ENCODE assay signal across 11 cellular contexts in genomic region chr19:47188507-47189033, GRCh38. TPM values are rescaled to one million over a fixed set of nuclear protein-coding genes. Genes with fewer than 3 reads are reported as not detected.
DNase-seq lines count a peak whose midpoint lies in the region; ATAC-seq, FAIRE-seq and TF ChIP-seq lines count a peak whose summit lies in the region.
"Had no signal": no experiment of that assay in that cellular context is flagged by ENCODE, and none has a peak within 500 bp of the region (broad histone marks: within the 10 kb centered on the region; RNA-seq: fewer than 3 reads in every experiment).

No MANE protein-coding gene starts in this region.

- no TSS peak for BruUV-seq in IMR-90 (replicated peaks; lab: Mats Ljungman, UMichigan)

- H4K91ac ChIP-seq in IMR-90 (ENCODE audit: insufficient read depth, low read depth, low read length), result no peak overlapping the region

- peaks cover 19 to 82% of the 10 kb centered on the region in 2 experiments for H3K79me1 ChIP-seq in IMR-90 (ENCODE audit: low read depth in 1 of 2, low read length in 2 of 2)

- dilution Hi-C loops in IMR-90 (cut with HindIII; ENCODE audit: low sequenced_read_pairs, unreplicated experiment), result no loop called here

- 100% methylated on average over 1 of the region's 5 CpGs; no CpG with 5 or more reads in 1 of the 2 experiments for whole genome bisulfite sequencing in IMR-90 (ENCODE audit: extremely low coverage in 2 of 2, insufficient read length in 1 of 2), 2 experiments

- H2BK15ac ChIP-seq in IMR-90 (ENCODE audit: low read depth, low read length), result no peak overlapping the region

- no peak overlapping the region for H3K14ac ChIP-seq in IMR-90 (replicated peaks; ENCODE audit: low read depth, low read length)

- peak; percentile 28 for FAIRE-seq in bronchial epithelial cell (lab: Jason Lieb, UNC)
- FAIRE-seq: GM12891 had no signal

- H3K27ac Mint-ChIP-seq in natural killer cell, result peak overlapping the region in 1 of 2 donors; percentile 31

- POLR2A ChIA-PET in IMR-90 (lab: Charles Lee; ENCODE audit: unreplicated experiment), result no interaction called here

- H3K36me3 Mint-ChIP-seq in natural killer cell, result no peaks in the 10 kb centered on the region

- H3K27ac ChIP-seq in C4-2B (peak overlapping the region; percentile 65), IMR-90 (ENCODE audit: insufficient read depth, low read length) (no peak overlapping the region), osteoblast (ENCODE audit: low read depth, low read length) (peak overlapping the region; percentile 17)

- H2BK20ac ChIP-seq in IMR-90 (ENCODE audit: low read depth, low read length), result no peak overlapping the region

- no peak overlapping the region for H3K18ac ChIP-seq in IMR-90 (ENCODE audit: low read depth, low read length)

- no peak overlapping the region for H4K8ac ChIP-seq in IMR-90 (ENCODE audit: low read depth in 2 of 2, low read length in 2 of 2)

- no peaks in the 10 kb centered on the region for H3K9me3 ChIP-seq in IMR-90 (ENCODE audit: control insufficient read depth, insufficient read depth, low read length)
- no peaks in the 10 kb centered on the region for H3K9me3 ChIP-seq in osteoblast (ENCODE audit: low read depth, low read length)

- H3K4me3 ChIP-seq in IMR-90 (ENCODE audit: insufficient read depth, low read depth, low read length) (no peak overlapping the region), bronchial epithelial cell (ENCODE audit: low read depth, low read length) (no peak overlapping the region), osteoblast (ENCODE audit: insufficient read depth, low read length) (no peak overlapping the region)

- in situ Hi-C loops in IMR-90 (cut with MboI; ENCODE audit: low sequenced_read_pairs), result no loop called here

- H3K4me2 ChIP-seq in IMR-90 (ENCODE audit: low read depth, low read length), result no peak overlapping the region
- H3K4me2 ChIP-seq in osteoblast (ENCODE audit: insufficient read depth, low read length), result no peak overlapping the region

- H3K27me3 Mint-ChIP-seq in natural killer cell (ENCODE audit: low read depth in 2 of 2), result no peaks in the 10 kb centered on the region

- H3K56ac ChIP-seq in IMR-90 (ENCODE audit: extremely low read depth, insufficient read depth, low read length), result no peak overlapping the region

- CTCF ChIA-PET in IMR-90 (lab: Yijun Ruan, JAX), result no interaction called here

- TF ChIP-seq POLR2A in IMR-90 (IDR thresholded peaks at IDR 0.05; ENCODE audit: low read depth, low read length), result no peak

- no peak overlapping the region for H2BK5ac ChIP-seq in IMR-90 (ENCODE audit: low read depth, low read length, poor library complexity, severe bottlenecking)

- H2AK5ac ChIP-seq in IMR-90 (ENCODE audit: low read depth, low read length), result no peak overlapping the region; the same call in 1 of the 2 replicates

- TF ChIP-seq RAD21 in IMR-90 (IDR thresholded peaks at IDR 0.05; ENCODE audit: low read length), result no peak

- no peak overlapping the region for H3K4me3 Mint-ChIP-seq in natural killer cell

- intact Hi-C loops in IMR-90 (cut with micrococcal nuclease) (no loop called here), natural killer cell (cut with micrococcal nuclease) (no loop called here)

- no peak for TF ChIP-seq CTCF in C4-2B (conservative IDR thresholded peaks at IDR 0.05)
- no peak for TF ChIP-seq CTCF in IMR-90 (conservative IDR thresholded peaks at IDR 0.05; ENCODE audit: low read depth, low read length)
- TF ChIP-seq CTCF in bronchial epithelial cell (IDR thresholded peaks at IDR 0.05; ENCODE audit: insufficient read depth, low read length, severe bottlenecking), result no peak
- TF ChIP-seq CTCF in osteoblast (IDR thresholded peaks at IDR 0.05; ENCODE audit: extremely low read depth, low read depth, low read length), result no peak
- no peak for TF ChIP-seq CTCF in natural killer cell (IDR thresholded peaks at IDR 0.05)

- peak overlapping the region; percentile 12 for H2AK9ac ChIP-seq in IMR-90 (replicated peaks; ENCODE audit: low read depth, low read length, poor library complexity)

- H3K23ac ChIP-seq in IMR-90 (ENCODE audit: low read depth, low read length), result peak overlapping the region; percentile 23; the same call in 1 of the 2 replicates

- ATAC-seq in IMR-90 (ENCODE audit: low read depth) (no peak), GM18907 (IDR thresholded peaks at IDR 0.05; ENCODE audit: unreplicated experiment) (no peak), natural killer cell (no peak)

- no peaks in the 10 kb centered on the region for H3K9me3 Mint-ChIP-seq in natural killer cell

- H2AFZ ChIP-seq in IMR-90 (replicated peaks; ENCODE audit: low read length, poor library complexity) (no peak overlapping the region), osteoblast (ENCODE audit: low read length) (no peak overlapping the region)

- DNase-seq in IMR-90 (no peak), bronchial epithelial cell (ENCODE audit: low read depth) (no peak), osteoblast (ENCODE audit: insufficient read length, low spot score, missing footprints) (no peak), iPS-NIHi7 (ENCODE audit: extremely low spot score) (no peak), HuH-7 (ENCODE audit: low spot score) (no peak), natural killer cell (no peak)
- DNase-seq: activated T-cell treated with anti-CD3 and anti-CD28 coated beads, Interleukin-2, amount 50 U/mL, for 48 hours; NCI-H1694 had no signal

- no peak overlapping the region for H4K5ac ChIP-seq in IMR-90 (ENCODE audit: low read depth, low read length)

- H2BK120ac ChIP-seq in IMR-90 (ENCODE audit: low read depth, low read length), result no peak overlapping the region

- peaks cover 10% of the 10 kb centered on the region for H3K9me1 ChIP-seq in IMR-90 (ENCODE audit: insufficient read depth, low read length)

- H3K79me2 ChIP-seq in osteoblast (ENCODE audit: insufficient read depth, low read length), result peaks cover 38% of the 10 kb centered on the region

- H3K36me3 ChIP-seq in IMR-90 (ENCODE audit: control insufficient read depth, insufficient read depth, low read length) (peaks cover 8% of the 10 kb centered on the region), bronchial epithelial cell (ENCODE audit: control insufficient read depth, insufficient read depth, low read length) (peaks cover 5% of the 10 kb centered on the region), osteoblast (ENCODE audit: insufficient read depth, low read length) (peaks cover 20% of the 10 kb centered on the region)

- no peak overlapping the region for H3K9ac ChIP-seq in IMR-90 (ENCODE audit: low read depth, low read length)

- peaks cover 10 to 24% of the 10 kb centered on the region in 2 donors for H3K4me1 Mint-ChIP-seq in natural killer cell

- H4K20me1 ChIP-seq in IMR-90 (ENCODE audit: insufficient read depth, low read length), result peaks cover 39% of the 10 kb centered on the region
- no peaks in the 10 kb centered on the region for H4K20me1 ChIP-seq in osteoblast (ENCODE audit: insufficient read depth, low read length)

- no peak overlapping the region for H3K4ac ChIP-seq in IMR-90 (ENCODE audit: low read depth, low read length)

- H3K27me3 ChIP-seq in IMR-90 (ENCODE audit: control insufficient read depth, insufficient read depth, low read length) (no peaks in the 10 kb centered on the region), bronchial epithelial cell (ENCODE audit: control insufficient read depth, insufficient read depth, low read length) (no peaks in the 10 kb centered on the region), osteoblast (ENCODE audit: insufficient read depth, low read length) (no peaks in the 10 kb centered on the region)

- H3K4me1 ChIP-seq in IMR-90 (ENCODE audit: control insufficient read depth, insufficient read depth, low read length), result peaks cover 11% of the 10 kb centered on the region
- H3K4me1 ChIP-seq in osteoblast (ENCODE audit: insufficient read depth, low read length), result peaks cover 15% of the 10 kb centered on the region

TF ChIP-seq in IMR-90, 13 proteins besides CTCF, POLR2A, EP300 and RAD21:
- TF ChIP-seq MAFK (IDR thresholded peaks at IDR 0.05; ENCODE audit: low read depth, low read length) (no peak), CHD1 (IDR thresholded peaks at IDR 0.05; ENCODE audit: low read depth, low read length) (no peak), BHLHE40 (IDR thresholded peaks at IDR 0.05; ENCODE audit: low read depth, low read length) (no peak), SMC3 (IDR thresholded peaks at IDR 0.05; ENCODE audit: low read depth, low read length) (no peak)
- TF ChIP-seq, protein P1, sequence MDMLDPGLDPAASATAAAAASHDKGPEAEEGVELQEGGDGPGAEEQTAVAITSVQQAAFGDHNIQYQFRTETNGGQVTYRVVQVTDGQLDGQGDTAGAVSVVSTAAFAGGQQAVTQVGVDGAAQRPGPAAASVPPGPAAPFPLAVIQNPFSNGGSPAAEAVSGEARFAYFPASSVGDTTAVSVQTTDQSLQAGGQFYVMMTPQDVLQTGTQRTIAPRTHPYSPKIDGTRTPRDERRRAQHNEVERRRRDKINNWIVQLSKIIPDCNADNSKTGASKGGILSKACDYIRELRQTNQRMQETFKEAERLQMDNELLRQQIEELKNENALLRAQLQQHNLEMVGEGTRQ (IDR thresholded peaks at IDR 0.05; ENCODE audit: low read depth, low read length), result no peak

RNA-seq across cellular contexts. Expression of gene BBC3, which starts 42.4 kb away (rescaled TPM):
- total RNA-seq in IMR-90 (2012; rRNA removed) (1.6 and 1.9 TPM in 2 replicates), bronchial epithelial cell (6.3 and 12.6 TPM in 2 replicates), osteoblast (26.8 and 28.2 TPM in 2 replicates), natural killer cell (10 to 100 TPM; 39.9 to 45.1 (median 43.9) TPM)
- polyA plus RNA-seq in IMR-90 (2012; rRNA removed), result 6.5 and 7.3 TPM in 2 replicates
- 4.4 and 12.4 TPM in 2 replicates for polyA plus RNA-seq in IMR-90 (2012; cell fraction: cytosol; rRNA removed)
- polyA plus RNA-seq in IMR-90 (2012; cell fraction: nucleus; rRNA removed; ENCODE audit: low replicate concordance), result 14.7 and 19.5 TPM in 2 replicates

RNA-seq across cellular contexts. Expression of gene SAE1, which starts 57.9 kb away (rescaled TPM):
- total RNA-seq in IMR-90 (2012; rRNA removed) (184 and 192 TPM in 2 replicates), bronchial epithelial cell (90.6 and 108 TPM in 2 replicates), osteoblast (99.9 and 105 TPM in 2 replicates), natural killer cell (10 to 100 TPM; 42.5 to 49.3 (median 46.0) TPM)
- polyA plus RNA-seq in IMR-90 (2012; rRNA removed), result 137 and 165 TPM in 2 replicates
- polyA plus RNA-seq in IMR-90 (2012; cell fraction: cytosol; rRNA removed), result 96.8 and 106 TPM in 2 replicates
- 45.0 and 63.3 TPM in 2 replicates for polyA plus RNA-seq in IMR-90 (2012; cell fraction: nucleus; rRNA removed; ENCODE audit: low replicate concordance)
